Comparison of ENCODE assay signal across 13 cellular contexts in the genomic region with DNA sequence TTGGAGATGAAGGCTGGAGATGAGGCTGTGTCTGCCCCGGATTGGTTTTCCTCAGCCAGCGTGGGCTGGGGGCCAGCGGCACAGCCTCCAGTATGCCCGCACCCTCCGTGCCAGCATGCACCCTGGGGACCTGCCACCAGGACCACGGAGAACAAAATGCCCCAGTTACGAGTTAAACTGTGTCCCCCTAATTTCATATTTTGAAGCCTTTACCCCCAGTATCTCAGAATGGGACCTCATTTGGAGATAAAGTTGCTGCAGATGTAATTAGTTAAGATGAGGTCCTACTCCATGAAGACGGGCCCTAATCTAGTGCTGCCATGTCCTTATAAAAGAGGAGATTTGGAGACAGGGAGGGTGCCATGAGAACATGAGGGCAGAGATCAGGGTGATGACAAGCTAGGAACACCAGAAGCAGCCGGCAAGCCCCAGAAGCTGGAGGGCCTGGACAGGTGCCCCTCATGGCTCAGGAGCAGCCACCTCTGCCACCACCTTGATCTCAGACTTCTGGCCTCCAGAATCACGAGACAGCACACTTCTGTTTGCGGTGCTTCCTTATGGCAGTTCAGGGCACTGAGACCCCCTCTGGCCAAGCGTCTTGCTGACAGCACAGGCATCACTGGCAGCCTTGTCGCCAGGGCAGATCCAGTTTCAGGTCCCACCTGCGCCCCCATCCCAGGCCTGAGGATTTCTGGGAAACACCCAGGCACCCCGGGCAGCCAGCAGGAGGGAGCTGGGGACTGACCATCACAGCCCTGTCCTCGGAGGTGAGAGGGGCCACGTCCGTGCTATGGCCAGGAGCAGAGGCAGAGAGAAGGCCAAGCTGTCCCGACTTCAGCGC.
"Had no signal": no experiment of that assay in that cellular context is flagged by ENCODE, and none has a peak within 500 bp of the region (broad histone marks: within the 10 kb centered on the region; RNA-seq: fewer than 3 reads in every experiment).

No MANE protein-coding gene starts in this region.

- H3K27ac Mint-ChIP-seq: activated naive CD8-positive, alpha-beta T cell; activated T-helper 2 cell treated with anti-CD3 and anti-CD28 coated beads, Interferon-gamma antibody, Interleukin-2, Interleukin-4, amounts not matched to agents 10 μg/mL and 5 μg/mL and 100 μg/mL, durations not matched to agents 14 hours and 24 hours and 36 hours; memory B cell had no signal

- H3K36me3 Mint-ChIP-seq: activated naive CD8-positive, alpha-beta T cell; memory B cell had no signal

- H3K9me3 Mint-ChIP-seq: activated T-helper 2 cell treated with anti-CD3 and anti-CD28 coated beads, Interferon-gamma antibody, Interleukin-2, Interleukin-4, amounts not matched to agents 10 μg/mL and 5 μg/mL and 100 μg/mL, durations not matched to agents 14 hours and 24 hours and 36 hours; memory B cell had no signal

- H3K4me1 Mint-ChIP-seq: memory B cell had no signal

- DNase-seq: colonic mucosa; effector memory CD4-positive, alpha-beta T cell; hippocampal formation; stimulated activated CD4-positive, alpha-beta T cell treated with anti-CD3 and anti-CD28 coated beads, Interleukin-4, amount 100 ng/mL, for 1 hour; T-helper 9 cell had no signal

- H3K4me3 Mint-ChIP-seq: activated naive CD8-positive, alpha-beta T cell; memory B cell had no signal

- H3K4me3 ChIP-seq: colonic mucosa, prostate gland, upper lobe of left lung had no signal

- ATAC-seq: stimulated activated naive CD8-positive, alpha-beta T cell treated with anti-CD3 and anti-CD28 coated beads, Interleukin-15, Interleukin-2, amounts not matched to agents 100 U/mL and 50 U/mL, for 24 hours had no signal

- H3K36me3 ChIP-seq: colonic mucosa, neutrophil, prostate gland, upper lobe of left lung had no signal

- H3K9me3 ChIP-seq: colonic mucosa, neutrophil, prostate gland, upper lobe of left lung had no signal

- H3K4me1 ChIP-seq: colonic mucosa, prostate gland, upper lobe of left lung had no signal

- H3K27ac ChIP-seq: colonic mucosa, epithelial cell of prostate, neutrophil, prostate gland, upper lobe of left lung had no signal

- H3K27me3 ChIP-seq: colonic mucosa, neutrophil, upper lobe of left lung had no signal
